2 cellular contexts compared by ENCODE assay signal in the genomic region with DNA sequence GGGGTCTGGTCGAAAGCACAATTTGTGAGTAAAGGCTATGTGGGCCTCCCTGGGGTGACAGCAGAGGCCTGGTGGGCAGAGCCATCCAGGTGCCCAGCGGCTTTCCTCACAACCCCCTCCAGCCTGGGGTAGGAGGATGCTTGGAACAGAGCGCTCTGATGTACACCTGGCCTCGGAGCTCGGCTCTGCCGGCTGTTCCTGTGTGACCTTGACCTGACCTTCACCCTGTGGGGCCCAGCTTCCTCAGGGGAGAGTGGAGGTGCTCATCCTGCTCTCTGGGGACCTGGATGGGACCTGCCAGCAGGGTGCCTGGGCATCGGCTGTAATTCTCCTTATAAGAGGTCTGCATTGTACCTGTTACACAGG.
TF ChIP-seq lines count a peak whose summit lies in the region.

No MANE protein-coding gene starts in this region.

TF ChIP-seq in K562, 482 proteins besides CTCF, POLR2A, EP300 and RAD21:
- TF ChIP-seq, protein P1, sequence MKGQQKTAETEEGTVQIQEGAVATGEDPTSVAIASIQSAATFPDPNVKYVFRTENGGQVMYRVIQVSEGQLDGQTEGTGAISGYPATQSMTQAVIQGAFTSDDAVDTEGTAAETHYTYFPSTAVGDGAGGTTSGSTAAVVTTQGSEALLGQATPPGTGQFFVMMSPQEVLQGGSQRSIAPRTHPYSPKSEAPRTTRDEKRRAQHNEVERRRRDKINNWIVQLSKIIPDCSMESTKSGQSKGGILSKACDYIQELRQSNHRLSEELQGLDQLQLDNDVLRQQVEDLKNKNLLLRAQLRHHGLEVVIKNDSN (CRISPR knock-in tag; IDR thresholded peaks at IDR 0.05) = no peak; the same call in 1 of the 2 replicates
- TF ChIP-seq PTBP1 (IDR thresholded peaks at IDR 0.05; ENCODE audit: low read depth, low read length) (no peak), BDP1 (IDR thresholded peaks at IDR 0.05; ENCODE audit: insufficient read depth, insufficient read length) (no peak), PTRF (tag; IDR thresholded peaks at IDR 0.05) (no peak), ESRRA (IDR thresholded peaks at IDR 0.05; ENCODE audit: borderline replicate concordance, low read depth) (peak; percentile 94), CEBPG (CRISPR knock-in tag; IDR thresholded peaks at IDR 0.05) (no peak), CEBPG (tag; conservative IDR thresholded peaks at IDR 0.05 in 1 of 2, IDR thresholded peaks at IDR 0.05 in 1 of 2) (no peak), KLF1 (tag; IDR thresholded peaks at IDR 0.05) (no peak), PHF21A (IDR thresholded peaks at IDR 0.05; ENCODE audit: borderline replicate concordance, low read depth) (no peak)
- TF ChIP-seq, protein P2, sequence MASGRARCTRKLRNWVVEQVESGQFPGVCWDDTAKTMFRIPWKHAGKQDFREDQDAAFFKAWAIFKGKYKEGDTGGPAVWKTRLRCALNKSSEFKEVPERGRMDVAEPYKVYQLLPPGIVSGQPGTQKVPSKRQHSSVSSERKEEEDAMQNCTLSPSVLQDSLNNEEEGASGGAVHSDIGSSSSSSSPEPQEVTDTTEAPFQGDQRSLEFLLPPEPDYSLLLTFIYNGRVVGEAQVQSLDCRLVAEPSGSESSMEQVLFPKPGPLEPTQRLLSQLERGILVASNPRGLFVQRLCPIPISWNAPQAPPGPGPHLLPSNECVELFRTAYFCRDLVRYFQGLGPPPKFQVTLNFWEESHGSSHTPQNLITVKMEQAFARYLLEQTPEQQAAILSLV (tag; IDR thresholded peaks at IDR 0.05) = no peak
- TF ChIP-seq, protein P3, sequence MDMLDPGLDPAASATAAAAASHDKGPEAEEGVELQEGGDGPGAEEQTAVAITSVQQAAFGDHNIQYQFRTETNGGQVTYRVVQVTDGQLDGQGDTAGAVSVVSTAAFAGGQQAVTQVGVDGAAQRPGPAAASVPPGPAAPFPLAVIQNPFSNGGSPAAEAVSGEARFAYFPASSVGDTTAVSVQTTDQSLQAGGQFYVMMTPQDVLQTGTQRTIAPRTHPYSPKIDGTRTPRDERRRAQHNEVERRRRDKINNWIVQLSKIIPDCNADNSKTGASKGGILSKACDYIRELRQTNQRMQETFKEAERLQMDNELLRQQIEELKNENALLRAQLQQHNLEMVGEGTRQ (CRISPR knock-in tag; IDR thresholded peaks at IDR 0.05) = 0 out of 2 replicates have a peak, but pooled peaks have one; percentile 3
- TF ChIP-seq, protein P4, sequence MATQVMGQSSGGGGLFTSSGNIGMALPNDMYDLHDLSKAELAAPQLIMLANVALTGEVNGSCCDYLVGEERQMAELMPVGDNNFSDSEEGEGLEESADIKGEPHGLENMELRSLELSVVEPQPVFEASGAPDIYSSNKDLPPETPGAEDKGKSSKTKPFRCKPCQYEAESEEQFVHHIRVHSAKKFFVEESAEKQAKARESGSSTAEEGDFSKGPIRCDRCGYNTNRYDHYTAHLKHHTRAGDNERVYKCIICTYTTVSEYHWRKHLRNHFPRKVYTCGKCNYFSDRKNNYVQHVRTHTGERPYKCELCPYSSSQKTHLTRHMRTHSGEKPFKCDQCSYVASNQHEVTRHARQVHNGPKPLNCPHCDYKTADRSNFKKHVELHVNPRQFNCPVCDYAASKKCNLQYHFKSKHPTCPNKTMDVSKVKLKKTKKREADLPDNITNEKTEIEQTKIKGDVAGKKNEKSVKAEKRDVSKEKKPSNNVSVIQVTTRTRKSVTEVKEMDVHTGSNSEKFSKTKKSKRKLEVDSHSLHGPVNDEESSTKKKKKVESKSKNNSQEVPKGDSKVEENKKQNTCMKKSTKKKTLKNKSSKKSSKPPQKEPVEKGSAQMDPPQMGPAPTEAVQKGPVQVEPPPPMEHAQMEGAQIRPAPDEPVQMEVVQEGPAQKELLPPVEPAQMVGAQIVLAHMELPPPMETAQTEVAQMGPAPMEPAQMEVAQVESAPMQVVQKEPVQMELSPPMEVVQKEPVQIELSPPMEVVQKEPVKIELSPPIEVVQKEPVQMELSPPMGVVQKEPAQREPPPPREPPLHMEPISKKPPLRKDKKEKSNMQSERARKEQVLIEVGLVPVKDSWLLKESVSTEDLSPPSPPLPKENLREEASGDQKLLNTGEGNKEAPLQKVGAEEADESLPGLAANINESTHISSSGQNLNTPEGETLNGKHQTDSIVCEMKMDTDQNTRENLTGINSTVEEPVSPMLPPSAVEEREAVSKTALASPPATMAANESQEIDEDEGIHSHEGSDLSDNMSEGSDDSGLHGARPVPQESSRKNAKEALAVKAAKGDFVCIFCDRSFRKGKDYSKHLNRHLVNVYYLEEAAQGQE (CRISPR knock-in tag; IDR thresholded peaks at IDR 0.05; ENCODE audit: low read depth) = 0 out of 2 replicates have a peak, but pooled peaks have one; percentile 19
- TF ChIP-seq, protein P5, sequence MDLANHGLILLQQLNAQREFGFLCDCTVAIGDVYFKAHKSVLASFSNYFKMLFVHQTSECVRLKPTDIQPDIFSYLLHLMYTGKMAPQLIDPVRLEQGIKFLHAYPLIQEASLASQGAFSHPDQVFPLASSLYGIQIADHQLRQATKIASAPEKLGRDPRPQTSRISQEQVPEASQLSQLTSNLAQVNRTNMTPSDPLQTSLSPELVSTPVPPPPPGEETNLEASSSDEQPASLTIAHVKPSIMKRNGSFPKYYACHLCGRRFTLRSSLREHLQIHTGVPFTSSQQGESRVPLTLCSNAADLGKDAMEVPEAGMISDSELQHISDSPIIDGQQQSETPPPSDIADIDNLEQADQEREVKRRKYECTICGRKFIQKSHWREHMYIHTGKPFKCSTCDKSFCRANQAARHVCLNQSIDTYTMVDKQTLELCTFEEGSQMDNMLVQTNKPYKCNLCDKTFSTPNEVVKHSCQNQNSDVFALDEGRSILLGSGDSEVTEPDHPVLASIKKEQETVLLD (IDR thresholded peaks at IDR 0.05) = no peak
- TF ChIP-seq, protein P6, sequence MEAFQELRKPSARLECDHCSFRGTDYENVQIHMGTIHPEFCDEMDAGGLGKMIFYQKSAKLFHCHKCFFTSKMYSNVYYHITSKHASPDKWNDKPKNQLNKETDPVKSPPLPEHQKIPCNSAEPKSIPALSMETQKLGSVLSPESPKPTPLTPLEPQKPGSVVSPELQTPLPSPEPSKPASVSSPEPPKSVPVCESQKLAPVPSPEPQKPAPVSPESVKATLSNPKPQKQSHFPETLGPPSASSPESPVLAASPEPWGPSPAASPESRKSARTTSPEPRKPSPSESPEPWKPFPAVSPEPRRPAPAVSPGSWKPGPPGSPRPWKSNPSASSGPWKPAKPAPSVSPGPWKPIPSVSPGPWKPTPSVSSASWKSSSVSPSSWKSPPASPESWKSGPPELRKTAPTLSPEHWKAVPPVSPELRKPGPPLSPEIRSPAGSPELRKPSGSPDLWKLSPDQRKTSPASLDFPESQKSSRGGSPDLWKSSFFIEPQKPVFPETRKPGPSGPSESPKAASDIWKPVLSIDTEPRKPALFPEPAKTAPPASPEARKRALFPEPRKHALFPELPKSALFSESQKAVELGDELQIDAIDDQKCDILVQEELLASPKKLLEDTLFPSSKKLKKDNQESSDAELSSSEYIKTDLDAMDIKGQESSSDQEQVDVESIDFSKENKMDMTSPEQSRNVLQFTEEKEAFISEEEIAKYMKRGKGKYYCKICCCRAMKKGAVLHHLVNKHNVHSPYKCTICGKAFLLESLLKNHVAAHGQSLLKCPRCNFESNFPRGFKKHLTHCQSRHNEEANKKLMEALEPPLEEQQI (IDR thresholded peaks at IDR 0.05) = no peak

TF ChIP-seq in GM12891, 5 proteins besides CTCF, POLR2A, EP300 and RAD21:
- TF ChIP-seq PAX5 (IDR thresholded peaks at IDR 0.05; ENCODE audit: insufficient read depth, low read length, severe bottlenecking) (no peak), TAF1 (IDR thresholded peaks at IDR 0.05; ENCODE audit: low read depth, low read length) (no peak)
